ENCODE assay signal across 8 cellular contexts in genomic region chr2:235594041-235594440, GRCh38.
DNase-seq lines count a peak whose midpoint lies in the region; ATAC-seq and TF ChIP-seq lines count a peak whose summit lies in the region.

No MANE protein-coding gene starts in this region.

- in situ Hi-C loops in ACHN (cut with HindIII; ENCODE audit: low pct_ligation_motif_present, low pct_unique_long_range_greater_than_20kb, low sequenced_read_pairs): no loop called here

- H3K4me1 Mint-ChIP-seq in GM23338: peaks cover 25% of the 10 kb centered on the region
- peaks cover 0 to 2% of the 10 kb centered on the region in 2 donors for H3K4me1 Mint-ChIP-seq in stimulated activated naive B cell treated with anti-CD40 and anti-IgM and Interleukin-4, amounts not matched to agents 10 μg/mL and 1 μg/mL and 100 μg/mL, for 72 hours

- intact Hi-C loops in left ventricle myocardium inferior (cut with micrococcal nuclease): loop anchor here (5.0 kb wide), 2 partner anchors 148 to 457 kb away; no protein-coding TSS in a partner anchor

- H3K36me3 Mint-ChIP-seq in GM23338 (ENCODE audit: low read depth): no peaks in the 10 kb centered on the region
- H3K36me3 Mint-ChIP-seq in stimulated activated naive B cell treated with anti-CD40 and anti-IgM and Interleukin-4, amounts not matched to agents 10 μg/mL and 1 μg/mL and 100 μg/mL, for 72 hours: no peaks in the 10 kb centered on the region
- H3K36me3 Mint-ChIP-seq in activated naive CD4-positive, alpha-beta T cell treated with anti-CD3 and anti-CD28 coated beads, Interleukin-2, amount 50 U/mL, for 72 hours: no peaks in the 10 kb centered on the region

- no peaks in the 10 kb centered on the region; the same call in 1 of the 2 replicates for H3K36me3 ChIP-seq in GM23338 (ENCODE audit: insufficient read depth)
- H3K36me3 ChIP-seq in adipocyte (ENCODE audit: control insufficient read depth, insufficient read depth, low read length, severe bottlenecking): no peaks in the 10 kb centered on the region
- H3K36me3 ChIP-seq in left ventricle myocardium inferior: no peaks in the 10 kb centered on the region

- TF ChIP-seq CTCF in GM23338 (conservative IDR thresholded peaks at IDR 0.05; ENCODE audit: low read depth in 2 of 2) (peak; percentile 60 to 86), left ventricle myocardium inferior (IDR thresholded peaks at IDR 0.05; ENCODE audit: borderline replicate concordance) (peak; percentile 79)

- no peak overlapping the region for H3K4me3 Mint-ChIP-seq in GM23338
- H3K4me3 Mint-ChIP-seq in stimulated activated naive B cell treated with anti-CD40 and anti-IgM and Interleukin-4, amounts not matched to agents 10 μg/mL and 1 μg/mL and 100 μg/mL, for 72 hours: no peak overlapping the region

- H3K27me3 ChIP-seq in GM23338 (ENCODE audit: insufficient read depth) (no peaks in the 10 kb centered on the region), adipocyte (replicated peaks; ENCODE audit: control insufficient read depth, insufficient read depth, low read length) (no peaks in the 10 kb centered on the region), left ventricle myocardium inferior (ENCODE audit: low read depth) (no peaks in the 10 kb centered on the region)

- H3K4me2 ChIP-seq in GM23338: no peak overlapping the region

- no peaks in the 10 kb centered on the region for H3F3A ChIP-seq in GM23338 (replicated peaks; ENCODE audit: low read depth)

- ATAC-seq in GM23338: peak; percentile 49
- ATAC-seq in stimulated activated naive B cell treated with anti-CD40 and anti-IgM and Interleukin-4, amounts not matched to agents 10 μg/mL and 1 μg/mL and 100 μg/mL, for 72 hours (replicated peaks): peak; percentile 68 to 72
- no peak for ATAC-seq in activated naive CD4-positive, alpha-beta T cell treated with anti-CD3 and anti-CD28 coated beads, Interleukin-2, amount 50 U/mL, for 72 hours

- peaks cover 5% of the 10 kb centered on the region for H3K27me3 Mint-ChIP-seq in GM23338 (ENCODE audit: insufficient read depth, low read depth, poor library complexity)
- H3K27me3 Mint-ChIP-seq in stimulated activated naive B cell treated with anti-CD40 and anti-IgM and Interleukin-4, amounts not matched to agents 10 μg/mL and 1 μg/mL and 100 μg/mL, for 72 hours: peaks cover 8 to 33% of the 10 kb centered on the region in 2 donors

- H3K9me2 ChIP-seq in GM23338 (ENCODE audit: insufficient read depth): no peaks in the 10 kb centered on the region

- DNase-seq in ACHN: peak; percentile 83
- peak; percentile 91 for DNase-seq in GM23338 (ENCODE audit: low spot score)
- peak; percentile 81 for DNase-seq in NCI-H2196 treated with DMSO at 0.1 percent for 48 hours (lab: John Stamatoyannopoulos, UW; ENCODE audit: unreplicated experiment)
- DNase-seq in adipocyte (ENCODE audit: low read depth): peak; percentile 91
- DNase-seq in left ventricle myocardium inferior: no peak
- no peak for DNase-seq in stimulated activated naive B cell treated with anti-CD40 and anti-IgM and Interleukin-4, amounts not matched to agents 10 μg/mL and 1 μg/mL and 100 μg/mL, for 72 hours
- no peak for DNase-seq in activated CD4-positive, CD25-positive, alpha-beta regulatory T cell treated with anti-CD3 and anti-CD28 coated beads, Interleukin-2, amount 50 U/mL, for 72 hours
- DNase-seq in activated naive CD4-positive, alpha-beta T cell treated with anti-CD3 and anti-CD28 coated beads, Interleukin-2, amount 50 U/mL, for 72 hours (ENCODE audit: low spot score in 2 of 2): no peak

- no peak overlapping the region for H3K4me3 ChIP-seq in GM23338
- no peak overlapping the region for H3K4me3 ChIP-seq in adipocyte (ENCODE audit: low read length)
- H3K4me3 ChIP-seq in left ventricle myocardium inferior: no peak overlapping the region

- H3K9me3 ChIP-seq in adipocyte (ENCODE audit: control insufficient read depth, low read length) (no peaks in the 10 kb centered on the region), left ventricle myocardium inferior (replicated peaks) (no peaks in the 10 kb centered on the region)

- H3K79me2 ChIP-seq in GM23338 (replicated peaks; ENCODE audit: insufficient read depth): peaks cover 55% of the 10 kb centered on the region

- no peaks in the 10 kb centered on the region; the same call in 1 of the 2 replicates for H3K4me1 ChIP-seq in GM23338 (ENCODE audit: insufficient read depth)
- H3K4me1 ChIP-seq in adipocyte (ENCODE audit: control insufficient read depth, insufficient read depth, low read length): peaks cover 8% of the 10 kb centered on the region
- peaks cover 12% of the 10 kb centered on the region for H3K4me1 ChIP-seq in left ventricle myocardium inferior

- H3K9ac ChIP-seq in adipocyte (ENCODE audit: low read length): no peak overlapping the region

- no peak overlapping the region for H3K27ac Mint-ChIP-seq in GM23338
- H3K27ac Mint-ChIP-seq in stimulated activated naive B cell treated with anti-CD40 and anti-IgM and Interleukin-4, amounts not matched to agents 10 μg/mL and 1 μg/mL and 100 μg/mL, for 72 hours: no peak overlapping the region
- no peak overlapping the region for H3K27ac Mint-ChIP-seq in activated naive CD4-positive, alpha-beta T cell treated with anti-CD3 and anti-CD28 coated beads, Interleukin-2, amount 50 U/mL, for 72 hours

- H3K27ac ChIP-seq in GM23338 (ENCODE audit: low read depth) (no peak overlapping the region), left ventricle myocardium inferior (replicated peaks) (no peak overlapping the region)

- no peak overlapping the region for H2AFZ ChIP-seq in GM23338

- no peaks in the 10 kb centered on the region; the same call in 2 of the 3 replicates for H3K9me3 Mint-ChIP-seq in GM23338
- H3K9me3 Mint-ChIP-seq in stimulated activated naive B cell treated with anti-CD40 and anti-IgM and Interleukin-4, amounts not matched to agents 10 μg/mL and 1 μg/mL and 100 μg/mL, for 72 hours: peaks cover 0 to 3% of the 10 kb centered on the region in 2 donors
- peaks cover 0 to 3% of the 10 kb centered on the region in 2 donors for H3K9me3 Mint-ChIP-seq in activated naive CD4-positive, alpha-beta T cell treated with anti-CD3 and anti-CD28 coated beads, Interleukin-2, amount 50 U/mL, for 72 hours

- peaks cover 8% of the 10 kb centered on the region for H4K20me1 ChIP-seq in GM23338 (replicated peaks; ENCODE audit: insufficient read depth)

TF ChIP-seq in GM23338, 12 proteins besides CTCF, POLR2A, EP300 and RAD21 (continues in another document):
- TF ChIP-seq JUNB (IDR thresholded peaks at IDR 0.05; ENCODE audit: unreplicated experiment) (no peak), ZNF114 (CRISPR knock-in tag; IDR thresholded peaks at IDR 0.05) (no peak), EZH2 (IDR thresholded peaks at IDR 0.05; ENCODE audit: low read depth, unreplicated experiment) (no peak), POLR2AphosphoS5 (IDR thresholded peaks at IDR 0.05; ENCODE audit: low read depth) (no peak), ZNF331 (CRISPR knock-in tag; IDR thresholded peaks at IDR 0.05; ENCODE audit: low read depth) (no peak), ETS1 (IDR thresholded peaks at IDR 0.05) (no peak), EZH2phosphoT487 (IDR thresholded peaks at IDR 0.05; ENCODE audit: unreplicated experiment) (no peak), NANOG (IDR thresholded peaks at IDR 0.05; ENCODE audit: borderline replicate concordance) (no peak), STAT1 (IDR thresholded peaks at IDR 0.05; ENCODE audit: unreplicated experiment) (no peak), CREB1 (CRISPR knock-in tag; IDR thresholded peaks at IDR 0.05; ENCODE audit: low read depth) (no peak)

Comparison
In these comparisons a context has a peak if more than half of its experiments do, and no peak if none do; other contexts are left out.
1. DNase-seq: peak in ACHN (single experiment), GM23338 (single experiment), NCI-H2196 treated with DMSO at 0.1 percent for 48 hours (single experiment) and adipocyte (single experiment); none in left ventricle myocardium inferior (single experiment), stimulated activated naive B cell treated with anti-CD40 and anti-IgM and Interleukin-4, amounts not matched to agents 10 μg/mL and 1 μg/mL and 100 μg/mL, for 72 hours (single experiment), activated CD4-positive, CD25-positive, alpha-beta regulatory T cell treated with anti-CD3 and anti-CD28 coated beads, Interleukin-2, amount 50 U/mL, for 72 hours (single experiment) and activated naive CD4-positive, alpha-beta T cell treated with anti-CD3 and anti-CD28 coated beads, Interleukin-2, amount 50 U/mL, for 72 hours (0 of 2).
2. ATAC-seq: peak in GM23338 (single experiment) and stimulated activated naive B cell treated with anti-CD40 and anti-IgM and Interleukin-4, amounts not matched to agents 10 μg/mL and 1 μg/mL and 100 μg/mL, for 72 hours (2 of 2); none in activated naive CD4-positive, alpha-beta T cell treated with anti-CD3 and anti-CD28 coated beads, Interleukin-2, amount 50 U/mL, for 72 hours (0 of 2).